ENCODE assay signal across 14 cellular contexts in genomic region chr5:34494111-34494755, GRCh38.
DNase-seq lines count a peak whose midpoint lies in the region; TF ChIP-seq lines count a peak whose summit lies in the region.
"Had no signal": no experiment of that assay in that cellular context is flagged by ENCODE, and none has a peak within 500 bp of the region (broad histone marks: within the 10 kb centered on the region; RNA-seq: fewer than 3 reads in every experiment).

No MANE protein-coding gene starts in this region.

- H3K9me3 Mint-ChIP-seq in HFFc6 (peaks cover 16% of the 10 kb centered on the region), MCF 10A (ENCODE audit: unreplicated experiment) (no peaks in the 10 kb centered on the region)
- H3K9me3 Mint-ChIP-seq: activated CD4-positive, alpha-beta T cell treated with anti-CD3 and anti-CD28 coated beads, Interleukin-2, amount 10 ng/mL, durations not matched to agents 24 days and 14 days; activated T-cell treated with anti-CD3 and anti-CD28 coated beads, Interleukin-2, amount 50 U/mL, for 4 hours had no signal

- H3K27ac ChIP-seq in mesenchymal stem cell (ENCODE audit: low read length, poor library complexity, severe bottlenecking), result no peak overlapping the region
- H3K27ac ChIP-seq: tibial nerve had no signal

- POLR2A ChIA-PET in MCF 10A (lab: Yijun Ruan, JAX), result no interaction called here

- no peak overlapping the region for H2BK120ac ChIP-seq in mesenchymal stem cell (ENCODE audit: low read depth, low read length)

- peaks cover 6% of the 10 kb centered on the region for H3K9me3 ChIP-seq in mesenchymal stem cell (ENCODE audit: control insufficient read depth, low read length)
- H3K9me3 ChIP-seq: tibial nerve had no signal

- H4K8ac ChIP-seq in mesenchymal stem cell (ENCODE audit: low read length), result no peak overlapping the region

- H3K18ac ChIP-seq in mesenchymal stem cell (ENCODE audit: low read depth in 1 of 2, low read length in 2 of 2), result no peak overlapping the region

- intact Hi-C loops in MCF 10A (cut with micrococcal nuclease), result no loop called here

- H3K23ac ChIP-seq in mesenchymal stem cell (ENCODE audit: low read length in 2 of 2), result peak overlapping the region in 1 of 2 experiments; percentile 42

- H3K4me1 Mint-ChIP-seq in HFFc6 (ENCODE audit: low read depth) (peaks cover 69% of the 10 kb centered on the region), MCF 10A (ENCODE audit: insufficient read depth, unreplicated experiment) (peaks cover 10% of the 10 kb centered on the region)

- peaks cover 3% of the 10 kb centered on the region for H3K4me1 ChIP-seq in mesenchymal stem cell (ENCODE audit: control insufficient read depth, insufficient read depth, low read depth, low read length)

- H3K36me3 ChIP-seq in mesenchymal stem cell (ENCODE audit: control insufficient read depth in 1 of 2, insufficient read depth in 2 of 2, low read depth in 1 of 2, low read length in 2 of 2), result no peaks in the 10 kb centered on the region
- H3K36me3 ChIP-seq: tibial nerve had no signal

- H3K4me2 ChIP-seq in mesenchymal stem cell (ENCODE audit: low read length, poor library complexity, severe bottlenecking), result no peak overlapping the region

- H4K91ac ChIP-seq in mesenchymal stem cell (ENCODE audit: low read length), result no peak overlapping the region

- peak overlapping the region; percentile 35 for H2AK5ac ChIP-seq in mesenchymal stem cell (ENCODE audit: low read length, severe bottlenecking)

- H3K27me3 ChIP-seq in mesenchymal stem cell (ENCODE audit: control insufficient read depth in 1 of 2, insufficient read depth in 1 of 2, low read length in 2 of 2), result no peaks in the 10 kb centered on the region
- H3K27me3 ChIP-seq: tibial nerve had no signal

- no peak overlapping the region for H2BK15ac ChIP-seq in mesenchymal stem cell (ENCODE audit: low read depth, poor library complexity, severe bottlenecking)

- no peak for TF ChIP-seq CTCF in AG10803 (conservative IDR thresholded peaks at IDR 0.05; ENCODE audit: low read length)
- no peak for TF ChIP-seq CTCF in HFFc6 (IDR thresholded peaks at IDR 0.05)
- no peak for TF ChIP-seq CTCF in astrocyte of the spinal cord (IDR thresholded peaks at IDR 0.05; ENCODE audit: low read depth, low read length)
- no peak for TF ChIP-seq CTCF in MCF 10A (IDR thresholded peaks at IDR 0.05; ENCODE audit: unreplicated experiment)

- CTCF ChIA-PET in MCF 10A (lab: Yijun Ruan, JAX), result interaction anchor here (1.2 to 24.6 kb wide), 3 partner anchors 8 to 406 kb away, joined by 3 to 468 read pairs (median 11); no protein-coding TSS in a partner anchor

- H3K27ac Mint-ChIP-seq in HFFc6, result peak overlapping the region; percentile 51; the same call in 1 of the 2 replicates
- no peak overlapping the region for H3K27ac Mint-ChIP-seq in MCF 10A (ENCODE audit: low read depth, unreplicated experiment)
- H3K27ac Mint-ChIP-seq: activated CD4-positive, alpha-beta T cell treated with anti-CD3 and anti-CD28 coated beads, Interleukin-2, amount 10 ng/mL, durations not matched to agents 24 days and 14 days had no signal

- 72% methylated on average over 3 of the region's 3 CpGs for WGBS in mesenchymal stem cell

- BruUV-seq in MCF 10A (replicated peaks; lab: Mats Ljungman, UMichigan), result no TSS peak

- peak; percentile 87 for DNase-seq in AG10803 (ENCODE audit: low read depth)
- peak; percentile 58 for DNase-seq in HFFc6
- peak; percentile 44 for DNase-seq in astrocyte of the spinal cord (ENCODE audit: low read depth, low spot score)
- DNase-seq in mesenchymal stem cell, result no peak
- DNase-seq in hypothalamus (lab: John Stamatoyannopoulos, UW), result no peak
- DNase-seq in NCI-H524 treated with DMSO at 0.1 percent for 48 hours (lab: John Stamatoyannopoulos, UW), result no peak
- no peak for DNase-seq in stimulated activated CD4-positive, alpha-beta T cell treated with anti-CD3 and anti-CD28 coated beads, Interleukin-1b, Interleukin-23, amount 100 ng/mL, for 48 hours
- no peak for DNase-seq in MCF 10A (ENCODE audit: unreplicated experiment)
- DNase-seq: activated CD4-positive, alpha-beta T cell treated with anti-CD3 and anti-CD28 coated beads, Interleukin-2, amount 10 ng/mL, durations not matched to agents 24 days and 14 days; activated T-cell treated with anti-CD3 and anti-CD28 coated beads, Interleukin-2, amount 50 U/mL, for 4 hours; DMS53; NCI-H1436 treated with DMSO at 0.1 percent for 48 hours; NCI-H524 had no signal

- no peak overlapping the region for H3K4me3 Mint-ChIP-seq in HFFc6
- no peak overlapping the region for H3K4me3 Mint-ChIP-seq in MCF 10A (ENCODE audit: unreplicated experiment)
- H3K4me3 Mint-ChIP-seq: activated CD4-positive, alpha-beta T cell treated with anti-CD3 and anti-CD28 coated beads, Interleukin-2, amount 10 ng/mL, durations not matched to agents 24 days and 14 days; activated T-cell treated with anti-CD3 and anti-CD28 coated beads, Interleukin-2, amount 50 U/mL, for 4 hours had no signal

- no peak overlapping the region for H3K4me3 ChIP-seq in AG10803 (ENCODE audit: low read length)
- no peak overlapping the region for H3K4me3 ChIP-seq in astrocyte of the spinal cord (ENCODE audit: low read depth, low read length)
- H3K4me3 ChIP-seq in mesenchymal stem cell (ENCODE audit: insufficient read depth in 1 of 2, low read depth in 1 of 2, low read length in 2 of 2), result no peak overlapping the region
- H3K4me3 ChIP-seq: tibial nerve had no signal

- no peak overlapping the region for H3K9ac ChIP-seq in mesenchymal stem cell (ENCODE audit: low read length)

- H2BK5ac ChIP-seq in mesenchymal stem cell (ENCODE audit: low read depth, low read length, poor library complexity, severe bottlenecking), result no peak overlapping the region

- in situ Hi-C loops in astrocyte of the spinal cord (cut with HindIII; ENCODE audit: low sequenced_read_pairs), result no loop called here

- no peaks in the 10 kb centered on the region; the same call in 1 of the 2 replicates for H3K27me3 Mint-ChIP-seq in HFFc6 (ENCODE audit: insufficient read depth)
- H3K27me3 Mint-ChIP-seq in MCF 10A (ENCODE audit: insufficient read depth, unreplicated experiment), result no peaks in the 10 kb centered on the region

- no peaks in the 10 kb centered on the region for H3K79me1 ChIP-seq in mesenchymal stem cell (replicated peaks; ENCODE audit: low read length, poor library complexity, severe bottlenecking)

- peak overlapping the region in 1 of 2 experiments; percentile 6 for H2BK12ac ChIP-seq in mesenchymal stem cell (ENCODE audit: low read length in 2 of 2)

- no peak overlapping the region for H3K4ac ChIP-seq in mesenchymal stem cell (ENCODE audit: low read depth in 1 of 2, low read length in 2 of 2)

- H3K36me3 Mint-ChIP-seq in HFFc6 (ENCODE audit: low read depth), result peaks cover 18% of the 10 kb centered on the region
- H3K36me3 Mint-ChIP-seq in MCF 10A (ENCODE audit: insufficient read depth, unreplicated experiment), result no peaks in the 10 kb centered on the region

- H2AFZ ChIP-seq in mesenchymal stem cell (ENCODE audit: low read depth, low read length), result no peak overlapping the region

- no peak overlapping the region for H3K14ac ChIP-seq in mesenchymal stem cell (ENCODE audit: low read length in 2 of 2)

Comparison
In these comparisons a context has a peak if more than half of its experiments do, and no peak if none do; other contexts are left out.
1. DNase-seq: peak in AG10803 (single experiment), HFFc6 (single experiment) and astrocyte of the spinal cord (single experiment); none in mesenchymal stem cell (single experiment), hypothalamus (0 of 51), NCI-H524 treated with DMSO at 0.1 percent for 48 hours (single experiment), stimulated activated CD4-positive, alpha-beta T cell treated with anti-CD3 and anti-CD28 coated beads, Interleukin-1b, Interleukin-23, amount 100 ng/mL, for 48 hours (single experiment) and MCF 10A (single experiment).